In genomic region chr1:111594128-111594693, GRCh38 we compare ENCODE assay signal across 1 cellular context.
TF ChIP-seq lines count a peak whose summit lies in the region.

No MANE protein-coding gene starts in this region.

TF ChIP-seq in K562, 482 proteins besides CTCF, POLR2A, EP300 and RAD21 (continued from another document and continues in another):
- TF ChIP-seq BRD9 (IDR thresholded peaks at IDR 0.05; ENCODE audit: low read depth, partially characterized antibody) (peak; percentile 37), ATF3 (IDR thresholded peaks at IDR 0.05) (no peak), ATF3 (CRISPR knock-in tag; conservative IDR thresholded peaks at IDR 0.05) (no peak), EHMT2 (IDR thresholded peaks at IDR 0.05) (peak; percentile 78), ZNF217 (CRISPR knock-in tag; IDR thresholded peaks at IDR 0.05) (no peak), TRIM28 (IDR thresholded peaks at IDR 0.05) (peak; percentile 55; the same call in 1 of the 2 replicates), SMARCA5 (IDR thresholded peaks at IDR 0.05) (peak; percentile 74; the same call in 1 of the 2 replicates), HDGF (IDR thresholded peaks at IDR 0.05) (peak; percentile 90), BCOR (IDR thresholded peaks at IDR 0.05) (peak; percentile 77; the same call in 1 of the 2 replicates), THAP7 (CRISPR knock-in tag; IDR thresholded peaks at IDR 0.05) (no peak), SPI1 (IDR thresholded peaks at IDR 0.05; ENCODE audit: borderline replicate concordance, low read depth, low read length) (peak; percentile 29; the same call in 1 of the 2 replicates), SRSF1 (IDR thresholded peaks at IDR 0.05; ENCODE audit: low read depth, low read length) (no peak), KLF6 (CRISPR knock-in tag; IDR thresholded peaks at IDR 0.05; ENCODE audit: borderline replicate concordance) (no peak), NFE2 (IDR thresholded peaks at IDR 0.05; ENCODE audit: low read depth) (no peak), CREB5 (CRISPR knock-in tag; IDR thresholded peaks at IDR 0.05) (no peak), RREB1 (CRISPR knock-in tag; IDR thresholded peaks at IDR 0.05) (no peak), E4F1 (CRISPR knock-in tag; IDR thresholded peaks at IDR 0.05; ENCODE audit: borderline replicate concordance) (no peak), ZNF408 (CRISPR knock-in tag; IDR thresholded peaks at IDR 0.05; ENCODE audit: low read depth) (no peak), TARDBP (IDR thresholded peaks at IDR 0.05) (no peak), ETV6 (IDR thresholded peaks at IDR 0.05; ENCODE audit: borderline replicate concordance in 1 of 2, low read depth in 2 of 2, low read length in 1 of 2) (no peak), ETV6 (CRISPR knock-in tag; IDR thresholded peaks at IDR 0.05; ENCODE audit: borderline replicate concordance) (no peak), HOMEZ (CRISPR knock-in tag; IDR thresholded peaks at IDR 0.05) (no peak), ELF1 (tag; IDR thresholded peaks at IDR 0.05) (no peak; the same call in 1 of the 2 replicates), ARID4B (CRISPR knock-in tag; IDR thresholded peaks at IDR 0.05) (no peak), ZNF507 (tag; conservative IDR thresholded peaks at IDR 0.05) (no peak), POLR2AphosphoS5 (IDR thresholded peaks at IDR 0.05; ENCODE audit: control insufficient read depth, insufficient read depth, low read depth, low read length) (no peak), CREB3L1 (IDR thresholded peaks at IDR 0.05; ENCODE audit: borderline replicate concordance, low read depth) (no peak), SREBF1 (IDR thresholded peaks at IDR 0.05; ENCODE audit: borderline replicate concordance, low read depth, low read length) (no peak), ZKSCAN3 (CRISPR knock-in tag; IDR thresholded peaks at IDR 0.05) (no peak), HBP1 (CRISPR knock-in tag; IDR thresholded peaks at IDR 0.05) (peak; percentile 72), DIDO1 (tag; IDR thresholded peaks at IDR 0.05; ENCODE audit: low read depth) (no peak), ARID1B (IDR thresholded peaks at IDR 0.05) (0 out of 2 replicates have a peak, but pooled peaks have one; percentile 10), ZBTB5 (IDR thresholded peaks at IDR 0.05) (peak; percentile 60; the same call in 1 of the 2 replicates), LARP7 (IDR thresholded peaks at IDR 0.05) (peak; percentile 84; the same call in 1 of the 2 replicates), ETV5 (CRISPR knock-in tag; IDR thresholded peaks at IDR 0.05; ENCODE audit: low read depth) (no peak)
